In genomic region chr12:114711689-114712152, GRCh38 we compare ENCODE assay signal across 1 cellular context.
TF ChIP-seq lines count a peak whose summit lies in the region.

No MANE protein-coding gene starts in this region.

TF ChIP-seq in H1, 55 proteins besides CTCF, POLR2A, EP300 and RAD21:
- 0 out of 2 replicates have a peak, but pooled peaks have one; percentile 11 for TF ChIP-seq SP1 (IDR thresholded peaks at IDR 0.05; ENCODE audit: low read depth, low read length)
- TF ChIP-seq TCF12 (IDR thresholded peaks at IDR 0.05; ENCODE audit: low read depth, low read length), result no peak
- TF ChIP-seq RNF2 (IDR thresholded peaks at IDR 0.05; ENCODE audit: borderline replicate concordance, low read depth, low read length, missing control alignments, poor library complexity, severe bottlenecking), result no peak
- TF ChIP-seq ZNF274 (IDR thresholded peaks at IDR 0.05; ENCODE audit: borderline replicate concordance, extremely low read depth, low read length), result no peak
- peak; percentile 62 for TF ChIP-seq ASH2L (IDR thresholded peaks at IDR 0.05; ENCODE audit: low read length)
